ENCODE assay signal across 14 cellular contexts in genomic region chr10:72800000-72800740, GRCh38.
DNase-seq lines count a peak whose midpoint lies in the region; ATAC-seq and TF ChIP-seq lines count a peak whose summit lies in the region.
"Had no signal": no experiment of that assay in that cellular context is flagged by ENCODE, and none has a peak within 500 bp of the region (broad histone marks: within the 10 kb centered on the region; RNA-seq: fewer than 3 reads in every experiment).

No MANE protein-coding gene starts in this region.

- no peak for ATAC-seq in WTC11
- ATAC-seq in left colon: peak; percentile 90
- ATAC-seq in GM18873 (IDR thresholded peaks at IDR 0.05; ENCODE audit: low FRiP score, unreplicated experiment): no peak
- no peak for ATAC-seq in T-helper 17 cell
- no peak for ATAC-seq in GM18868 (IDR thresholded peaks at IDR 0.05; ENCODE audit: unreplicated experiment)
- ATAC-seq: esophagus mucosa had no signal

- no peaks in the 10 kb centered on the region for H3K27me3 ChIP-seq in osteoblast (ENCODE audit: insufficient read depth, low read length)
- H3K27me3 ChIP-seq: spleen had no signal

- DNase-seq in COR-L47 (lab: John Stamatoyannopoulos, UW) (peak; percentile 31), NCI-H1436 treated with DMSO at 0.1 percent for 48 hours (lab: John Stamatoyannopoulos, UW) (peak; percentile 45), WTC11 (ENCODE audit: low spot score) (no peak), left colon (no peak), T-helper 17 cell (no peak), osteoblast (ENCODE audit: insufficient read length, low spot score, missing footprints) (no peak)
- DNase-seq: NCI-H1048; nephron progenitor cell; spleen; stimulated activated CD8-positive, alpha-beta memory T cell treated with anti-CD3 and anti-CD28 coated beads, Interleukin-4, amount 100 ng/mL, for 48 hours had no signal

- POLR2A ChIA-PET in WTC11 (lab: Charles Lee): no interaction called here

- CTCF ChIA-PET in WTC11 (lab: Charles Lee): no interaction called here

- TF ChIP-seq CTCF in WTC11 (IDR thresholded peaks at IDR 0.05) (no peak), osteoblast (IDR thresholded peaks at IDR 0.05; ENCODE audit: extremely low read depth, low read depth, low read length) (no peak)

- peaks cover 16% of the 10 kb centered on the region for H3K79me2 ChIP-seq in osteoblast (ENCODE audit: insufficient read depth, low read length)

- H3K9me3 ChIP-seq in T-helper 17 cell (ENCODE audit: control insufficient read depth, low read length, poor library complexity, severe bottlenecking) (no peaks in the 10 kb centered on the region), osteoblast (ENCODE audit: low read depth, low read length) (no peaks in the 10 kb centered on the region)
- H3K9me3 ChIP-seq: spleen had no signal

- intact Hi-C loops in left colon (cut with DNase I, micrococcal nuclease): no loop called here

- no peak overlapping the region for H2AFZ ChIP-seq in osteoblast (ENCODE audit: low read length)

- peak overlapping the region; percentile 60; the same call in 1 of the 2 replicates for H3K27ac Mint-ChIP-seq in WTC11
- H3K27ac Mint-ChIP-seq in T-helper 17 cell: no peak overlapping the region
- H3K27ac Mint-ChIP-seq: nephron progenitor cell had no signal

- no peak overlapping the region for H3K4me3 ChIP-seq in osteoblast (ENCODE audit: insufficient read depth, low read length)
- H3K4me3 ChIP-seq: spleen had no signal

- H3K36me3 ChIP-seq in osteoblast (ENCODE audit: insufficient read depth, low read length): no peaks in the 10 kb centered on the region

- no peaks in the 10 kb centered on the region for H3K27me3 Mint-ChIP-seq in WTC11 (ENCODE audit: low read depth)
- no peaks in the 10 kb centered on the region for H3K27me3 Mint-ChIP-seq in T-helper 17 cell

- H3K27ac ChIP-seq in osteoblast (ENCODE audit: low read depth, low read length): no peak overlapping the region
- H3K27ac ChIP-seq: HL-60, spleen had no signal

- no peaks in the 10 kb centered on the region for H4K20me1 ChIP-seq in osteoblast (ENCODE audit: insufficient read depth, low read length)

- H3K4me3 Mint-ChIP-seq in WTC11: no peak overlapping the region
- no peak overlapping the region for H3K4me3 Mint-ChIP-seq in T-helper 17 cell
- H3K4me3 Mint-ChIP-seq: nephron progenitor cell had no signal

- no peaks in the 10 kb centered on the region for H3K9me3 Mint-ChIP-seq in WTC11
- H3K9me3 Mint-ChIP-seq: nephron progenitor cell had no signal

- H3K4me2 ChIP-seq in osteoblast (ENCODE audit: insufficient read depth, low read length): no peak overlapping the region

- H3K36me3 Mint-ChIP-seq in WTC11 (no peaks in the 10 kb centered on the region), T-helper 17 cell (ENCODE audit: low read depth) (no peaks in the 10 kb centered on the region)

- H3K4me1 ChIP-seq in osteoblast (ENCODE audit: insufficient read depth, low read length): peaks cover 20% of the 10 kb centered on the region

- peaks cover 25% of the 10 kb centered on the region for H3K4me1 Mint-ChIP-seq in WTC11
- peaks cover 4% of the 10 kb centered on the region for H3K4me1 Mint-ChIP-seq in T-helper 17 cell

TF ChIP-seq in WTC11, 78 proteins besides CTCF, POLR2A, EP300 and RAD21 (continues in another document):
- TF ChIP-seq FOXP1 (CRISPR knock-in tag; IDR thresholded peaks at IDR 0.05; ENCODE audit: borderline replicate concordance) (no peak), ZNF317 (CRISPR knock-in tag; IDR thresholded peaks at IDR 0.05; ENCODE audit: borderline replicate concordance, low read depth) (no peak), IRF2 (CRISPR knock-in tag; IDR thresholded peaks at IDR 0.05; ENCODE audit: borderline replicate concordance, low read depth) (no peak), ZNF512 (CRISPR knock-in tag; IDR thresholded peaks at IDR 0.05; ENCODE audit: borderline replicate concordance) (no peak), ETV6 (CRISPR knock-in tag; IDR thresholded peaks at IDR 0.05) (no peak), ZNF396 (CRISPR knock-in tag; IDR thresholded peaks at IDR 0.05; ENCODE audit: borderline replicate concordance) (no peak), FOXK1 (CRISPR knock-in tag; IDR thresholded peaks at IDR 0.05) (no peak), HMGA2 (CRISPR knock-in tag; IDR thresholded peaks at IDR 0.05) (no peak), E2F4 (CRISPR knock-in tag; IDR thresholded peaks at IDR 0.05; ENCODE audit: borderline replicate concordance, low read depth) (no peak), ATF2 (CRISPR knock-in tag; IDR thresholded peaks at IDR 0.05; ENCODE audit: borderline replicate concordance, low read depth) (no peak), SMAD3 (CRISPR knock-in tag; IDR thresholded peaks at IDR 0.05; ENCODE audit: borderline replicate concordance) (no peak), ARID4B (CRISPR knock-in tag; IDR thresholded peaks at IDR 0.05; ENCODE audit: borderline replicate concordance) (no peak), NFATC4 (CRISPR knock-in tag; IDR thresholded peaks at IDR 0.05) (no peak)

Comparison
In these comparisons a context has a peak if more than half of its experiments do, and no peak if none do; other contexts are left out.
1. DNase-seq: peak in COR-L47 (single experiment) and NCI-H1436 treated with DMSO at 0.1 percent for 48 hours (single experiment); none in WTC11 (single experiment), left colon (0 of 2), T-helper 17 cell (0 of 3) and osteoblast (single experiment).